ENCODE assay signal across 24 cellular contexts in the genomic region with DNA sequence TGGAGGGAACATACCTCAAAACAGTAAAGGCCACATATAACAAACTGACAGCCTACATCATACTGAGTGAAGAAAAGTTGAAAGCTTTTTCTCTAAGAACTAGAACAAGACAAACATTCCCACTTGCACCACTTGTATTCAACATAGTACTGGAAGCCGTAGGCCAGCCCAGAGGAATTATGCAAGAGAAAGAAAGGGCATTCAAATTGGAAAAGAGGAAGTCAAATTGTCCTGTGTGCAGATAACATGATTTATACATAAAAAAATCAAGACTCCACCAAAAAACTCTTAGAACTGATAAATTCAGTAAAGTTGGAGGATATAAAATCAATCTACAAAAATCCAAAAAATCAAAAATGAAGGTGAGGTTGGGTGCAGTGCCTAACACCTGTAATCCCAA. TPM values are rescaled to one million over a fixed set of nuclear protein-coding genes. Genes with fewer than 3 reads are reported as not detected.
DNase-seq lines count a peak whose midpoint lies in the region; FAIRE-seq lines count a peak whose summit lies in the region.
"Had no signal": no experiment of that assay in that cellular context is flagged by ENCODE, and none has a peak within 500 bp of the region (broad histone marks: within the 10 kb centered on the region; RNA-seq: fewer than 3 reads in every experiment).

No MANE protein-coding gene starts in this region.

- H4K20me1 ChIP-seq in GM23248 (ENCODE audit: insufficient read depth): no peaks in the 10 kb centered on the region
- H4K20me1 ChIP-seq: BLaER1 had no signal

- no peak overlapping the region for H3K9ac ChIP-seq in GM23248
- H3K9ac ChIP-seq: BLaER1 had no signal

- no peak for FAIRE-seq in RCC 7860 (lab: Jason Lieb, UNC)

- H3F3A ChIP-seq in GM23248 (ENCODE audit: insufficient read depth): no peaks in the 10 kb centered on the region

- no peaks in the 10 kb centered on the region for H3K4me1 ChIP-seq in GM23248 (ENCODE audit: insufficient read depth)
- H3K4me1 ChIP-seq: BLaER1 had no signal

- H3K4me3 ChIP-seq in GM23248: no peak overlapping the region
- H3K4me3 ChIP-seq: BLaER1, PC-9 had no signal

- no peak overlapping the region for H2AFZ ChIP-seq in GM23248
- H2AFZ ChIP-seq: PC-9 had no signal

- 36 to 47% methylated on average over 1 of the region's 1 CpG for WGBS in GM23248 (ENCODE audit: low coverage in 1 of 2, low lambda C conversion rate in 2 of 2, missing lambda C conversion rate in 2 of 2), 2 experiments

- no peak overlapping the region for H3K4me2 ChIP-seq in GM23248 (ENCODE audit: unreplicated experiment)
- H3K4me2 ChIP-seq: BLaER1, PC-9 had no signal

- no peaks in the 10 kb centered on the region for H3K36me3 ChIP-seq in GM23248 (ENCODE audit: low read depth)
- H3K36me3 ChIP-seq: BLaER1 had no signal

- no peaks in the 10 kb centered on the region for H3K9me3 ChIP-seq in GM23248 (ENCODE audit: low read depth)

- in situ Hi-C loops in GM23248 (cut with MboI): no loop called here

- no peak overlapping the region for H3K27ac ChIP-seq in GM23248
- H3K27ac ChIP-seq: BLaER1, PC-9 had no signal

- DNase-seq in AML-193 (lab: John Stamatoyannopoulos, UW) (peak; percentile 59 to 74), Kasumi-1 (lab: John Stamatoyannopoulos, UW) (peak; percentile 29 to 45), NOMO-1 (lab: John Stamatoyannopoulos, UW; ENCODE audit: unreplicated experiment in 2 of 2) (peak; percentile 57 to 66), SKM-1 treated with dmso at 0.1 percent for 144 hours (lab: John Stamatoyannopoulos, UW; ENCODE audit: unreplicated experiment) (peak; percentile 54), RCC 7860 (ENCODE audit: low spot score) (no peak), activated T-cell treated with anti-CD3 and anti-CD28 coated beads for 4 hours (no peak), GM23248 (no peak)
- DNase-seq in central memory CD4-positive, alpha-beta T cell: no peak
- DNase-seq: CD4-positive, alpha-beta T cell; DMS53; H7; KG1; MM.1S; NCI-H1105 treated with DMSO at 0.1 percent for 48 hours; NCI-H146; NCI-H1930; NCI-H2107; NCI-H446 treated with DMSO at 0.1 percent for 48 hours; NCI-H526; PC-9; Right ventricle myocardium superior; RPMI8226; T-helper 17 cell had no signal

- H3K79me2 ChIP-seq in GM23248 (ENCODE audit: insufficient read depth): no peaks in the 10 kb centered on the region

- H3K27me3 ChIP-seq in GM23248 (replicated peaks; ENCODE audit: insufficient read depth): peaks cover 10% of the 10 kb centered on the region; the same call in 1 of the 2 replicates
- H3K27me3 ChIP-seq: BLaER1 had no signal

- H3K9me2 ChIP-seq in GM23248 (ENCODE audit: insufficient read depth): 0 out of 2 replicates have a peak, but pooled peaks cover 4% of the 10 kb centered on the region

RNA-seq across cellular contexts. Expression of a gene that starts 8.0 kb away (rescaled TPM):
- 23.6 and 24.4 TPM in 2 replicates for total RNA-seq in GM23248 (2014; rRNA removed; shearing (Covaris generic))
- 13.1 and 14.6 TPM in 2 replicates for polyA plus RNA-seq in GM23248 (2016; fragmentation: Nextera tagmentation; extraction: Ambion mirVana)

Comparison
In these comparisons a context has a peak if more than half of its experiments do, and no peak if none do; other contexts are left out.
1. DNase-seq: peak in AML-193 (2 of 2), Kasumi-1 (2 of 2), NOMO-1 (2 of 2) and SKM-1 treated with dmso at 0.1 percent for 144 hours (single experiment); none in RCC 7860 (single experiment), activated T-cell treated with anti-CD3 and anti-CD28 coated beads for 4 hours (single experiment), GM23248 (single experiment) and central memory CD4-positive, alpha-beta T cell (single experiment).